Comparison of ENCODE assay signal across 14 cellular contexts in genomic region chr19:40414536-40415535, GRCh38. TPM values are rescaled to one million over a fixed set of nuclear protein-coding genes. Genes with fewer than 3 reads are reported as not detected.
A peak's percentile ranks its signal among the peaks of the same experiment; 100 is the strongest.
DNase-seq lines count a peak whose midpoint lies in the region; ATAC-seq and TF ChIP-seq lines count a peak whose summit lies in the region.
"Had no signal": no experiment of that assay in that cellular context is flagged by ENCODE, and none has a peak within 500 bp of the region (broad histone marks: within the 10 kb centered on the region; RNA-seq: fewer than 3 reads in every experiment).

No MANE protein-coding gene starts in this region.

- H3K27me3 ChIP-seq in HCT116 (ENCODE audit: insufficient read depth, low read length) (no peaks in the 10 kb centered on the region), parathyroid adenoma (ENCODE audit: control insufficient read depth, insufficient read depth, low read length) (no peaks in the 10 kb centered on the region)

- H3K27ac Mint-ChIP-seq in central memory CD8-positive, alpha-beta T cell (ENCODE audit: low read depth) = peak overlapping the region; percentile 32
- no peak overlapping the region for H3K27ac Mint-ChIP-seq in activated T-helper 1 cell treated with anti-CD3 and anti-CD28 coated beads, Interleukin-12 subunit alpha, Interleukin-12 subunit beta, Interleukin-2, Interleukin-4 antibody, amounts not matched to agents 30 ng/mL and 10 ng/mL and 1 ng/mL, durations not matched to agents 14 hours and 24 hours and 36 hours
- H3K27ac Mint-ChIP-seq: B cell, GM23338 had no signal

- H3K27ac ChIP-seq in HCT116 (ENCODE audit: low read depth, low read length) (no peak overlapping the region; the same call in 1 of the 2 replicates), parathyroid adenoma (peak overlapping the region; percentile 40)

- H2AFZ ChIP-seq in HCT116 (ENCODE audit: low read depth, low read length, poor library complexity, severe bottlenecking) (no peak overlapping the region), parathyroid adenoma (peak overlapping the region; percentile 69)

- H3K4me1 ChIP-seq in HCT116 (ENCODE audit: control insufficient read depth in 1 of 2, insufficient read depth in 2 of 2, low read length in 2 of 2) (peaks cover 41 to 80% of the 10 kb centered on the region in 2 experiments), parathyroid adenoma (peaks cover 45% of the 10 kb centered on the region)

- DNase-seq in HCT116 (ENCODE audit: low read depth, low spot score) = no peak
- no peak for DNase-seq in central memory CD8-positive, alpha-beta T cell (ENCODE audit: low spot score in 2 of 2)
- DNase-seq in activated effector memory CD4-positive, alpha-beta T cell treated with anti-CD3 and anti-CD28 coated beads, Interleukin-2, amount 50 U/mL, for 16 hours = no peak
- DNase-seq in activated T-helper 1 cell treated with anti-CD3 and anti-CD28 coated beads, Interleukin-12 subunit alpha, Interleukin-12 subunit beta, Interleukin-2, Interleukin-4 antibody, amounts not matched to agents 30 ng/mL and 10 ng/mL and 1 ng/mL, durations not matched to agents 14 hours and 24 hours and 36 hours (ENCODE audit: low spot score) = no peak
- DNase-seq: activated CD4-positive, alpha-beta T cell treated with anti-CD3 and anti-CD28 coated beads for 1 hour; cerebellar nuclear complex; stimulated activated CD4-positive, alpha-beta T cell treated with anti-CD3 and anti-CD28 coated beads, Interleukin-15, amount 100 ng/mL, for 24 hours had no signal

- TF ChIP-seq CTCF in HCT116 (IDR thresholded peaks at IDR 0.05 in 2 of 3, conservative IDR thresholded peaks at IDR 0.05 in 1 of 3; ENCODE audit: borderline replicate concordance in 1 of 3, insufficient read depth in 1 of 3, low read depth in 2 of 3, low read length in 2 of 3) = no peak
- TF ChIP-seq CTCF in parathyroid adenoma (IDR thresholded peaks at IDR 0.05) = no peak

- H3K79me2 ChIP-seq in HCT116 (ENCODE audit: insufficient read depth, low read length) = no peaks in the 10 kb centered on the region
- no peaks in the 10 kb centered on the region for H3K79me2 ChIP-seq in parathyroid adenoma

- H3K4me3 Mint-ChIP-seq in central memory CD8-positive, alpha-beta T cell = no peak overlapping the region
- H3K4me3 Mint-ChIP-seq in activated T-helper 1 cell treated with anti-CD3 and anti-CD28 coated beads, Interleukin-12 subunit alpha, Interleukin-12 subunit beta, Interleukin-2, Interleukin-4 antibody, amounts not matched to agents 30 ng/mL and 10 ng/mL and 1 ng/mL, durations not matched to agents 14 hours and 24 hours and 36 hours = no peak overlapping the region
- H3K4me3 Mint-ChIP-seq: B cell, GM23338 had no signal

- CTCF ChIA-PET in HCT116 (lab: Charles Lee) = no interaction called here

- H3K9ac ChIP-seq in HCT116 (ENCODE audit: low read length) (peak overlapping the region; percentile 20; the same call in 1 of the 2 replicates), parathyroid adenoma (no peak overlapping the region)

- no peaks in the 10 kb centered on the region for H3K9me2 ChIP-seq in HCT116 (ENCODE audit: insufficient read depth)

- TF ChIP-seq POLR2A in HCT116 (IDR thresholded peaks at IDR 0.05; ENCODE audit: borderline replicate concordance, extremely low read depth, insufficient read depth, insufficient read length) = no peak

- H3K4me2 ChIP-seq in HCT116 (ENCODE audit: low read length) (no peak overlapping the region), parathyroid adenoma (ENCODE audit: low read length) (peak overlapping the region; percentile 52)

- no peaks in the 10 kb centered on the region for H3K27me3 Mint-ChIP-seq in central memory CD8-positive, alpha-beta T cell
- peaks cover 3% of the 10 kb centered on the region for H3K27me3 Mint-ChIP-seq in activated T-helper 1 cell treated with anti-CD3 and anti-CD28 coated beads, Interleukin-12 subunit alpha, Interleukin-12 subunit beta, Interleukin-2, Interleukin-4 antibody, amounts not matched to agents 30 ng/mL and 10 ng/mL and 1 ng/mL, durations not matched to agents 14 hours and 24 hours and 36 hours (ENCODE audit: insufficient read depth)
- H3K27me3 Mint-ChIP-seq: B cell had no signal

- ATAC-seq in HCT116 (no peak), GM19324 (IDR thresholded peaks at IDR 0.05; ENCODE audit: low FRiP score, unreplicated experiment) (no peak)
- no peak for ATAC-seq in central memory CD8-positive, alpha-beta T cell (replicated peaks; ENCODE audit: extremely low read depth, poor library complexity, severe bottlenecking)
- ATAC-seq: GM23338 had no signal

- no peaks in the 10 kb centered on the region for H4K20me1 ChIP-seq in HCT116 (ENCODE audit: insufficient read depth)

- H3K9me3 ChIP-seq in HCT116 (ENCODE audit: control insufficient read depth in 1 of 2, insufficient read depth in 1 of 2, low read depth in 1 of 2, low read length in 2 of 2) (no peaks in the 10 kb centered on the region), parathyroid adenoma (ENCODE audit: control insufficient read depth, low read length) (no peaks in the 10 kb centered on the region)

- TF ChIP-seq RAD21 in HCT116 (IDR thresholded peaks at IDR 0.05; ENCODE audit: low read depth) = no peak

- no peaks in the 10 kb centered on the region for H3K9me3 Mint-ChIP-seq in central memory CD8-positive, alpha-beta T cell
- no peaks in the 10 kb centered on the region for H3K9me3 Mint-ChIP-seq in activated T-helper 1 cell treated with anti-CD3 and anti-CD28 coated beads, Interleukin-12 subunit alpha, Interleukin-12 subunit beta, Interleukin-2, Interleukin-4 antibody, amounts not matched to agents 30 ng/mL and 10 ng/mL and 1 ng/mL, durations not matched to agents 14 hours and 24 hours and 36 hours
- H3K9me3 Mint-ChIP-seq: GM23338 had no signal

- no peak overlapping the region for H3K4me3 ChIP-seq in HCT116 (replicated peaks in 1 of 2; ENCODE audit: low read depth in 1 of 2, low read length in 2 of 2)
- no peak overlapping the region for H3K4me3 ChIP-seq in parathyroid adenoma (ENCODE audit: low read depth, low read length)
- H3K4me3 ChIP-seq: GM23338 had no signal

- BruUV-seq in HCT116 (replicated peaks; lab: Mats Ljungman, UMichigan) = no TSS peak

- H3K36me3 Mint-ChIP-seq in central memory CD8-positive, alpha-beta T cell (ENCODE audit: insufficient read depth) = peaks cover 4% of the 10 kb centered on the region
- H3K36me3 Mint-ChIP-seq in activated T-helper 1 cell treated with anti-CD3 and anti-CD28 coated beads, Interleukin-12 subunit alpha, Interleukin-12 subunit beta, Interleukin-2, Interleukin-4 antibody, amounts not matched to agents 30 ng/mL and 10 ng/mL and 1 ng/mL, durations not matched to agents 14 hours and 24 hours and 36 hours (ENCODE audit: low read depth) = no peaks in the 10 kb centered on the region

- intact Hi-C loops in HCT116 (cut with micrococcal nuclease) = no loop called here
- intact Hi-C loops in activated T-helper 1 cell treated with anti-CD3 and anti-CD28 coated beads, Interleukin-12 subunit alpha, Interleukin-12 subunit beta, Interleukin-2, Interleukin-4 antibody, amounts not matched to agents 30 ng/mL and 10 ng/mL and 1 ng/mL, durations not matched to agents 14 hours and 24 hours and 36 hours (cut with micrococcal nuclease) = no loop called here

- POLR2A ChIA-PET in HCT116 (lab: Charles Lee) = interaction anchor here (4.7 kb wide), 1 partner anchor 12 kb away, joined by 23 read pairs; the partner anchor contains the start of gene SERTAD1

- peaks cover 16% of the 10 kb centered on the region for H3K4me1 Mint-ChIP-seq in central memory CD8-positive, alpha-beta T cell
- H3K4me1 Mint-ChIP-seq in activated T-helper 1 cell treated with anti-CD3 and anti-CD28 coated beads, Interleukin-12 subunit alpha, Interleukin-12 subunit beta, Interleukin-2, Interleukin-4 antibody, amounts not matched to agents 30 ng/mL and 10 ng/mL and 1 ng/mL, durations not matched to agents 14 hours and 24 hours and 36 hours (ENCODE audit: low read depth) = peaks cover 17% of the 10 kb centered on the region

- H3K36me3 ChIP-seq in HCT116 (ENCODE audit: control insufficient read depth in 1 of 2, insufficient read depth in 2 of 2, low read length in 2 of 2) (no peaks in the 10 kb centered on the region), parathyroid adenoma (ENCODE audit: control insufficient read depth, insufficient read depth, low read length) (no peaks in the 10 kb centered on the region)

- RAD21 ChIA-PET in HCT116 (lab: Charles Lee; ENCODE audit: low non-redundant PET in 1 of 2, low total read pairs in 2 of 2, uncharacterized antibody in 2 of 2, unreplicated experiment in 2 of 2) = no interaction called here

TF ChIP-seq in HCT116, 20 proteins besides CTCF, POLR2A, EP300 and RAD21 (continues in another document):
- TF ChIP-seq POLR2AphosphoS5 (IDR thresholded peaks at IDR 0.05; ENCODE audit: low read depth, low read length) = no peak

RNA-seq across cellular contexts. Expression of gene PRX, which starts 1.7 kb away (rescaled TPM):
- 4.8 TPM for total RNA-seq in HCT116 (2021; ENCODE audit: unreplicated experiment)
- polyA plus RNA-seq in HCT116 (2012) = 4.8 and 5.1 TPM in 2 replicates
- 0.99 and 1.7 TPM in 2 replicates for total RNA-seq in activated T-helper 1 cell treated with anti-CD3 and anti-CD28 coated beads, Interleukin-12 subunit alpha, Interleukin-12 subunit beta, Interleukin-2, Interleukin-4 antibody, amounts not matched to agents 30 ng/mL and 10 ng/mL and 1 ng/mL, durations not matched to agents 14 hours and 24 hours and 36 hours

RNA-seq across cellular contexts. Expression of gene SERTAD1, which starts 11.0 kb away (rescaled TPM):
- total RNA-seq in HCT116 (2021; ENCODE audit: unreplicated experiment) = 30.3 TPM
- 44.7 and 48.8 TPM in 2 replicates for polyA plus RNA-seq in HCT116 (2012)
- total RNA-seq in activated T-helper 1 cell treated with anti-CD3 and anti-CD28 coated beads, Interleukin-12 subunit alpha, Interleukin-12 subunit beta, Interleukin-2, Interleukin-4 antibody, amounts not matched to agents 30 ng/mL and 10 ng/mL and 1 ng/mL, durations not matched to agents 14 hours and 24 hours and 36 hours = 18.3 and 19.4 TPM in 2 replicates

RNA-seq across cellular contexts. Expression of gene HIPK4, which starts 24.9 kb away (rescaled TPM):
- total RNA-seq in HCT116 (2021; ENCODE audit: unreplicated experiment) = 0.74 TPM
- polyA plus RNA-seq in HCT116 (2012) = 0.61 and 0.77 TPM in 2 replicates
- not detected in 2 replicates for total RNA-seq in activated T-helper 1 cell treated with anti-CD3 and anti-CD28 coated beads, Interleukin-12 subunit alpha, Interleukin-12 subunit beta, Interleukin-2, Interleukin-4 antibody, amounts not matched to agents 30 ng/mL and 10 ng/mL and 1 ng/mL, durations not matched to agents 14 hours and 24 hours and 36 hours
- total RNA-seq: endothelial cell of umbilical vein; mucosa of gallbladder; T-helper 2 cell treated with Interferon-gamma antibody and Interleukin-4, amounts not matched to agents 100 ng/mL and 5 ng/mL, for 36 hours had no signal

RNA-seq across cellular contexts. Expression of gene SERTAD3, which starts 29.3 kb away (rescaled TPM):
- total RNA-seq in HCT116 (2021; ENCODE audit: unreplicated experiment) = 32.4 TPM
- polyA plus RNA-seq in HCT116 (2012) = 34.9 and 41.4 TPM in 2 replicates
- 6.4 and 10.0 TPM in 2 replicates for total RNA-seq in activated T-helper 1 cell treated with anti-CD3 and anti-CD28 coated beads, Interleukin-12 subunit alpha, Interleukin-12 subunit beta, Interleukin-2, Interleukin-4 antibody, amounts not matched to agents 30 ng/mL and 10 ng/mL and 1 ng/mL, durations not matched to agents 14 hours and 24 hours and 36 hours

RNA-seq across cellular contexts. Expression of gene BLVRB, which starts 50.7 kb away (rescaled TPM):
- 113 TPM for total RNA-seq in HCT116 (2021; ENCODE audit: unreplicated experiment)
- 330 and 425 TPM in 2 replicates for polyA plus RNA-seq in HCT116 (2012)
- 6.1 and 8.2 TPM in 2 replicates for total RNA-seq in activated T-helper 1 cell treated with anti-CD3 and anti-CD28 coated beads, Interleukin-12 subunit alpha, Interleukin-12 subunit beta, Interleukin-2, Interleukin-4 antibody, amounts not matched to agents 30 ng/mL and 10 ng/mL and 1 ng/mL, durations not matched to agents 14 hours and 24 hours and 36 hours
